9 cellular contexts compared by ENCODE assay signal in the genomic region with DNA sequence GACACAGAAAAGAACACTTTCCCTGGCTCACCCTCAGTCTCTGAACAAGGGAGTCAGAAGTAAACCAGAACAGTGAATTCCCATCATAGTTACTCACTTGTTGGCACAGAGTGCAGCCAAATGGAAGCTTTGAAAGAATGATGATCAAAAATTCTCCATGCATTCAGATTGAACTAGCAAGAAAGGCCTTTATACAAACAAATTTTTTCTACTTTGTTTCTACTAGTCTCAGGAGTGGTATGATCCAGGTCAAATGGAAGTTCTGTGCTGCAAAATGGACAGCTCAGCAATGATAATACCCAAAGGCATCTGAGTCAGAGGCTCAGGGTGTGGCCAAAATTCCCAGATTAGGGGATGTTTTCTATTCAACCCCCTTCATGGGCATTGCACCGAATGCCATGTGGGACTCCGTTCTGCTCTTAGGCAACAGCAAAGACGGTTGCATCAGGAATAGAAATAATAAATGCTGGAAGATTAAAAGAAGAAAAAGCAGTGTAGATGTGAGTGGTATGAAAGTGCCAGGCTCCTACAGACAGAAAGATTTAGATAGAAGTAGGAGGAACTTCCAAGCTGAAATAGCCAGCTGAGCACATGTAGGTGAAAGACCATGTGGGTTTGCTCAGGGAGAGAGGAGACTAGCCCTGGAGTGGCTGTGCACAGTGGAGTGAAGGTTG. TPM values are rescaled to one million over a fixed set of nuclear protein-coding genes. Genes with fewer than 3 reads are reported as not detected.
DNase-seq lines count a peak whose midpoint lies in the region; ATAC-seq and TF ChIP-seq lines count a peak whose summit lies in the region.
"Had no signal": no experiment of that assay in that cellular context is flagged by ENCODE, and none has a peak within 500 bp of the region (broad histone marks: within the 10 kb centered on the region; RNA-seq: fewer than 3 reads in every experiment).

No MANE protein-coding gene starts in this region.

- CTCF ChIA-PET in mammary epithelial cell (lab: Charles Lee; ENCODE audit: low non-redundant PET), result interaction anchor here (0.6 to 0.7 kb wide), 2 partner anchors 59 to 178 kb away, joined by 3 to 5 read pairs; no protein-coding TSS in a partner anchor
- CTCF ChIA-PET in activated naive CD4-positive, alpha-beta T cell treated with anti-CD3 and anti-CD28 coated beads, Interleukin-2, amount 10 ng/mL, durations not matched to agents 7 days and 5 days (lab: Charles Lee), result no interaction called here

- peak; percentile 75 for ATAC-seq in thoracic aorta (ENCODE audit: insufficient number of reproducible peaks, low FRiP score, low read depth)
- no peak for ATAC-seq in HG02870 (IDR thresholded peaks at IDR 0.05; ENCODE audit: unreplicated experiment)

- H3K27ac ChIP-seq in mammary epithelial cell (ENCODE audit: insufficient read depth, low read depth, low read length), result peak overlapping the region; percentile 99
- H3K27ac ChIP-seq in thoracic aorta, result peak overlapping the region; percentile 89 to 95

- H3K4me2 ChIP-seq in mammary epithelial cell (ENCODE audit: insufficient read depth, low read depth, low read length), result peak overlapping the region; percentile 70

- H3K9me3 ChIP-seq in mammary epithelial cell (replicated peaks; ENCODE audit: insufficient read depth, low read length) (no peaks in the 10 kb centered on the region), thoracic aorta (no peaks in the 10 kb centered on the region), BE2C (no peaks in the 10 kb centered on the region)

- in situ Hi-C loops in mammary epithelial cell (cut with MboI; ENCODE audit: low sequenced_read_pairs in 2 of 2), result no loop called here

- peaks cover 34% of the 10 kb centered on the region for H3K4me1 ChIP-seq in mammary epithelial cell (ENCODE audit: insufficient read depth, low read length)
- H3K4me1 ChIP-seq in thoracic aorta (ENCODE audit: control insufficient read depth in 1 of 2, low read depth in 2 of 2), result peaks cover 42 to 79% of the 10 kb centered on the region in 2 donors
- no peaks in the 10 kb centered on the region; the same call in 1 of the 2 replicates for H3K4me1 ChIP-seq in BE2C

- no peaks in the 10 kb centered on the region for H3K27me3 ChIP-seq in mammary epithelial cell (ENCODE audit: insufficient read depth, low read length)
- H3K27me3 ChIP-seq in thoracic aorta (replicated peaks; ENCODE audit: insufficient read depth), result no peaks in the 10 kb centered on the region
- H3K27me3 ChIP-seq in BE2C, result no peaks in the 10 kb centered on the region

- TF ChIP-seq CTCF in HFF-Myc (IDR thresholded peaks at IDR 0.05; ENCODE audit: low read depth, low read length, missing control alignments), result no peak
- no peak for TF ChIP-seq CTCF in mammary epithelial cell (conservative IDR thresholded peaks at IDR 0.05 in 1 of 2, IDR thresholded peaks at IDR 0.05 in 1 of 2; ENCODE audit: extremely low read depth in 1 of 2, insufficient read depth in 1 of 2, low read depth in 1 of 2, low read length in 2 of 2)
- no peak for TF ChIP-seq CTCF in thoracic aorta (IDR thresholded peaks at IDR 0.05)
- no peak for TF ChIP-seq CTCF in BE2C (IDR thresholded peaks at IDR 0.05; ENCODE audit: low read depth, low read length)

- no peaks in the 10 kb centered on the region for H4K20me1 ChIP-seq in mammary epithelial cell (ENCODE audit: insufficient read depth, low read length)

- no peaks in the 10 kb centered on the region for H3K9me3 Mint-ChIP-seq in activated naive CD4-positive, alpha-beta T cell treated with anti-CD3 and anti-CD28 coated beads, Interleukin-2, amount 10 ng/mL, durations not matched to agents 7 days and 5 days

- H3K4me3 ChIP-seq in HFF-Myc (replicated peaks; ENCODE audit: low read depth, low read length) (0 out of 2 replicates have a peak overlapping the region, but pooled peaks have one; percentile 0), mammary epithelial cell (replicated peaks in 1 of 3; ENCODE audit: insufficient read depth in 1 of 3, low read depth in 2 of 3, low read length in 3 of 3) (peak overlapping the region; percentile 20 to 33 (median 20)), thoracic aorta (peak overlapping the region; percentile 11), BE2C (ENCODE audit: low read depth, low read length) (no peak overlapping the region)

- H3K36me3 Mint-ChIP-seq in activated naive CD4-positive, alpha-beta T cell treated with anti-CD3 and anti-CD28 coated beads, Interleukin-2, amount 10 ng/mL, durations not matched to agents 7 days and 5 days, result no peaks in the 10 kb centered on the region

- TSS peak; percentile 75 for BruUV-seq in mammary epithelial cell (replicated peaks; lab: Mats Ljungman, UMichigan)

- no peak overlapping the region for H3K27ac Mint-ChIP-seq in activated naive CD4-positive, alpha-beta T cell treated with anti-CD3 and anti-CD28 coated beads, Interleukin-2, amount 10 ng/mL, durations not matched to agents 7 days and 5 days

- H3K9ac ChIP-seq in mammary epithelial cell (ENCODE audit: insufficient read depth, low read length), result peak overlapping the region; percentile 79

- dilution Hi-C loops in mammary epithelial cell (cut with HindIII; ENCODE audit: low sequenced_read_pairs), result no loop called here

- H3K4me3 Mint-ChIP-seq in activated naive CD4-positive, alpha-beta T cell treated with anti-CD3 and anti-CD28 coated beads, Interleukin-2, amount 10 ng/mL, durations not matched to agents 7 days and 5 days, result no peak overlapping the region

- H2AFZ ChIP-seq in mammary epithelial cell (ENCODE audit: low read depth, low read length), result peak overlapping the region; percentile 69

- intact Hi-C loops in mammary epithelial cell (cut with micrococcal nuclease), result loop anchor here (1.0 to 10.0 kb wide), 3 partner anchors 126 to 372 kb away; no protein-coding TSS in a partner anchor

- DNase-seq in HFF-Myc (ENCODE audit: extremely low read depth, low read depth) (peak; percentile 75), mammary epithelial cell (peak; percentile 94), kidney glomerular epithelial cell (lab: John Stamatoyannopoulos, UW) (peak; percentile 68), thoracic aorta (ENCODE audit: low spot score) (peak; percentile 70), BE2C (no peak)
- no peak for DNase-seq in stimulated activated CD4-positive, alpha-beta T cell treated with anti-CD3 and anti-CD28 coated beads, Interleukin-2, amount 100 ng/mL, for 48 hours
- DNase-seq in activated naive CD4-positive, alpha-beta T cell treated with anti-CD3 and anti-CD28 coated beads, Interleukin-2, amount 10 ng/mL, durations not matched to agents 7 days and 5 days, result no peak
- DNase-seq: activated T-cell treated with anti-CD3 and anti-CD28 coated beads, Interleukin-2, amount 50 U/mL, for 48 hours had no signal

- no peaks in the 10 kb centered on the region for H3K79me2 ChIP-seq in mammary epithelial cell (ENCODE audit: insufficient read depth, low read length)

- peaks cover 4% of the 10 kb centered on the region for H3K4me1 Mint-ChIP-seq in activated naive CD4-positive, alpha-beta T cell treated with anti-CD3 and anti-CD28 coated beads, Interleukin-2, amount 10 ng/mL, durations not matched to agents 7 days and 5 days

- no peaks in the 10 kb centered on the region for H3K27me3 Mint-ChIP-seq in activated naive CD4-positive, alpha-beta T cell treated with anti-CD3 and anti-CD28 coated beads, Interleukin-2, amount 10 ng/mL, durations not matched to agents 7 days and 5 days

- no peaks in the 10 kb centered on the region for H3K36me3 ChIP-seq in mammary epithelial cell (ENCODE audit: insufficient read depth, low read length)
- H3K36me3 ChIP-seq in thoracic aorta, result no peaks in the 10 kb centered on the region
- H3K36me3 ChIP-seq in BE2C, result no peaks in the 10 kb centered on the region

- 0% methylated on average over 3 of the region's 3 CpGs for WGBS in mammary epithelial cell (ENCODE audit: low coverage, missing lambda C conversion rate)

RNA-seq across cellular contexts. Expression of a gene that starts 24.0 kb away (rescaled TPM):
- under 1 TPM in 1 of 2 donors, not detected in 1; 0.17 TPM for total RNA-seq in mammary epithelial cell
- not detected for polyA plus RNA-seq in mammary epithelial cell
- polyA minus RNA-seq in mammary epithelial cell, result not detected
- total RNA-seq in thoracic aorta, result 100 to 1,000 TPM; 110 to 122 TPM
- polyA plus RNA-seq in BE2C (2012; ENCODE audit: insufficient read depth, insufficient read length, low read depth), result not detected

RNA-seq across cellular contexts. Expression of a gene that starts 29.5 kb away (rescaled TPM):
- total RNA-seq in mammary epithelial cell (1 to 10 TPM; 1.3 to 2.1 TPM), thoracic aorta (10 to 100 TPM; 63.6 to 78.7 TPM)
- polyA plus RNA-seq in mammary epithelial cell, result 0.56 TPM
- polyA minus RNA-seq in mammary epithelial cell, result not detected
- not detected for polyA plus RNA-seq in BE2C (2012; ENCODE audit: insufficient read depth, insufficient read length, low read depth)

Comparison
In these comparisons a context has a peak if more than half of its experiments do, and no peak if none do; other contexts are left out.
1. DNase-seq: peak in HFF-Myc (single experiment), mammary epithelial cell (single experiment), kidney glomerular epithelial cell (single experiment) and thoracic aorta (single experiment); none in stimulated activated CD4-positive, alpha-beta T cell treated with anti-CD3 and anti-CD28 coated beads, Interleukin-2, amount 100 ng/mL, for 48 hours (0 of 2), BE2C (single experiment) and activated naive CD4-positive, alpha-beta T cell treated with anti-CD3 and anti-CD28 coated beads, Interleukin-2, amount 10 ng/mL, durations not matched to agents 7 days and 5 days (single experiment).
2. RNA of a gene that starts 24.0 kb away (total RNA-seq): 110 to 122 TPM in thoracic aorta; 0.17 TPM in mammary epithelial cell; every median in the first group is over 10 times any median in the second.
3. RNA of a gene that starts 29.5 kb away (total RNA-seq): 63.6 to 78.7 TPM in thoracic aorta; 1.3 to 2.1 TPM in mammary epithelial cell; every median in the first group is over 10 times any median in the second.